20 cellular contexts compared by ENCODE assay signal in genomic region chr5:124574521-124575436, GRCh38.
DNase-seq lines count a peak whose midpoint lies in the region; ATAC-seq and TF ChIP-seq lines count a peak whose summit lies in the region.
"Had no signal": no experiment of that assay in that cellular context is flagged by ENCODE, and none has a peak within 500 bp of the region (broad histone marks: within the 10 kb centered on the region; RNA-seq: fewer than 3 reads in every experiment).

No MANE protein-coding gene starts in this region.

- H3K27me3 ChIP-seq in cardiac muscle cell (no peaks in the 10 kb centered on the region), endodermal cell (ENCODE audit: control insufficient read depth, insufficient read depth, low read length, poor library complexity, severe bottlenecking) (no peaks in the 10 kb centered on the region)
- H3K27me3 ChIP-seq: right atrium auricular region had no signal

- H3K27me3 Mint-ChIP-seq in endodermal cell (ENCODE audit: insufficient read depth) (no peaks in the 10 kb centered on the region), neural crest cell (ENCODE audit: low read depth) (no peaks in the 10 kb centered on the region)

- no peak overlapping the region for H3K4me3 ChIP-seq in cardiac muscle cell
- no peak overlapping the region for H3K4me3 ChIP-seq in endodermal cell (ENCODE audit: low read length)
- H3K4me3 ChIP-seq: GM12878, right atrium auricular region, SK-N-MC had no signal

- ATAC-seq in Right ventricle myocardium superior (ENCODE audit: poor library complexity) = no peak
- ATAC-seq in HG02571 (IDR thresholded peaks at IDR 0.05; ENCODE audit: unreplicated experiment) = no peak
- ATAC-seq: activated CD4-positive, CD25-positive, alpha-beta regulatory T cell treated with anti-CD3 and anti-CD28 coated beads, Interleukin-2, amount 50 U/mL, for 24 hours; activated T-cell treated with anti-CD3 and anti-CD28 coated beads, Interleukin-2, amount 50 U/mL, for 72 hours; GM12878; PC-3; stimulated activated naive B cell treated with anti-CD40 and anti-IgM and Interleukin-4, amounts not matched to agents 10 μg/mL and 1 μg/mL and 100 μg/mL, for 72 hours had no signal

- intact Hi-C loops in Right ventricle myocardium superior (cut with DNase I) = no loop called here

- H3K9me3 ChIP-seq in cardiac muscle cell (ENCODE audit: low read depth) (no peaks in the 10 kb centered on the region), endodermal cell (ENCODE audit: control insufficient read depth, low read length) (no peaks in the 10 kb centered on the region)
- H3K9me3 ChIP-seq: right atrium auricular region had no signal

- H3K27ac Mint-ChIP-seq in endodermal cell (no peak overlapping the region), neural crest cell (ENCODE audit: unreplicated experiment) (peak overlapping the region; percentile 84)
- H3K27ac Mint-ChIP-seq: activated naive CD4-positive, alpha-beta T cell treated with anti-CD3 and anti-CD28 coated beads, Interleukin-2, amount 50 U/mL, for 24 hours; activated T-cell treated with anti-CD3 and anti-CD28 coated beads, Interleukin-2, amount 50 U/mL, for 72 hours; stimulated activated naive B cell treated with anti-CD40 and anti-IgM and Interleukin-4, amounts not matched to agents 10 μg/mL and 1 μg/mL and 100 μg/mL, for 72 hours had no signal

- H3K4me3 Mint-ChIP-seq in endodermal cell (no peak overlapping the region), neural crest cell (peak overlapping the region; percentile 72)
- H3K4me3 Mint-ChIP-seq: activated naive CD4-positive, alpha-beta T cell treated with anti-CD3 and anti-CD28 coated beads, Interleukin-2, amount 50 U/mL, for 24 hours; activated T-cell treated with anti-CD3 and anti-CD28 coated beads, Interleukin-2, amount 50 U/mL, for 72 hours; stimulated activated naive B cell treated with anti-CD40 and anti-IgM and Interleukin-4, amounts not matched to agents 10 μg/mL and 1 μg/mL and 100 μg/mL, for 72 hours had no signal

- no peaks in the 10 kb centered on the region for H3K36me3 ChIP-seq in cardiac muscle cell
- no peaks in the 10 kb centered on the region for H3K36me3 ChIP-seq in endodermal cell (ENCODE audit: control insufficient read depth, insufficient read depth, low read length)
- H3K36me3 ChIP-seq: right atrium auricular region had no signal

- DNase-seq in cardiac muscle cell (ENCODE audit: low read depth in 1 of 2, low spot score in 1 of 2) (peak in 1 of 2 donors; percentile 41), Right ventricle myocardium superior (no peak), endodermal cell (no peak), neural crest cell (ENCODE audit: low read depth, low spot score) (peak; percentile 36), glomerular visceral epithelial cell (ENCODE audit: extremely low spot score) (no peak), dermis blood vessel endothelial cell (no peak)
- DNase-seq in stimulated activated CD4-positive, alpha-beta T cell treated with anti-CD3 and anti-CD28 coated beads, Interleukin-2, amount 100 ng/mL, for 48 hours = no peak
- DNase-seq: activated T-cell treated with anti-CD3 and anti-CD28 coated beads, Interleukin-2, amount 50 U/mL, for 72 hours; mesenchymal stem cell; NCI-H1048; NCI-H2171; PC-3; stimulated activated naive B cell treated with anti-CD40 and anti-IgM and Interleukin-4, amounts not matched to agents 10 μg/mL and 1 μg/mL and 100 μg/mL, for 72 hours; T1000 had no signal

- H3K27ac ChIP-seq in cardiac muscle cell (peak overlapping the region; percentile 68), endodermal cell (ENCODE audit: low read depth, low read length) (peak overlapping the region; percentile 80)
- H3K27ac ChIP-seq: right atrium auricular region, SK-N-MC had no signal

- H3K9me3 Mint-ChIP-seq in endodermal cell (no peaks in the 10 kb centered on the region), neural crest cell (no peaks in the 10 kb centered on the region)
- H3K9me3 Mint-ChIP-seq: activated T-cell treated with anti-CD3 and anti-CD28 coated beads, Interleukin-2, amount 50 U/mL, for 72 hours had no signal

- WGBS in endodermal cell (ENCODE audit: insufficient coverage in 1 of 2, insufficient read length in 1 of 2), 2 experiments = 77 to 90% methylated on average over 5 to 6 of the region's 7 CpGs

- H3K9ac ChIP-seq in endodermal cell (ENCODE audit: extremely low read depth, low read length, poor library complexity, severe bottlenecking) = no peak overlapping the region

- peaks cover 4% of the 10 kb centered on the region for H3K36me3 Mint-ChIP-seq in endodermal cell (ENCODE audit: low read depth)
- H3K36me3 Mint-ChIP-seq in neural crest cell (ENCODE audit: low read depth) = no peaks in the 10 kb centered on the region
- H3K36me3 Mint-ChIP-seq: activated naive CD4-positive, alpha-beta T cell treated with anti-CD3 and anti-CD28 coated beads, Interleukin-2, amount 50 U/mL, for 24 hours had no signal

- TF ChIP-seq CTCF in cardiac muscle cell (IDR thresholded peaks at IDR 0.05; ENCODE audit: low read depth, low read length) (no peak), endodermal cell (conservative IDR thresholded peaks at IDR 0.05) (no peak), neural crest cell (conservative IDR thresholded peaks at IDR 0.05) (no peak)

- H3K4me1 Mint-ChIP-seq in endodermal cell (peaks cover 54% of the 10 kb centered on the region), neural crest cell (peaks cover 80% of the 10 kb centered on the region)
- H3K4me1 Mint-ChIP-seq: activated naive CD4-positive, alpha-beta T cell treated with anti-CD3 and anti-CD28 coated beads, Interleukin-2, amount 50 U/mL, for 24 hours had no signal

- H3K4me1 ChIP-seq in cardiac muscle cell (ENCODE audit: low read depth) = peaks cover 51% of the 10 kb centered on the region
- H3K4me1 ChIP-seq in endodermal cell (ENCODE audit: control insufficient read depth, insufficient read depth, low read length) = peaks cover 10% of the 10 kb centered on the region
